1 cellular context compared by ENCODE assay signal in genomic region chr14:99137913-99138571, GRCh38.
TF ChIP-seq lines count a peak whose summit lies in the region.

No MANE protein-coding gene starts in this region.

TF ChIP-seq in H1, 55 proteins besides CTCF, POLR2A, EP300 and RAD21 (continued from another document):
- TF ChIP-seq CEBPB (IDR thresholded peaks at IDR 0.05; ENCODE audit: low read depth, low read length) (no peak), POU5F1 (IDR thresholded peaks at IDR 0.05; ENCODE audit: low read depth, low read length) (no peak), SP2 (IDR thresholded peaks at IDR 0.05; ENCODE audit: low read length) (no peak), PHF8 (conservative IDR thresholded peaks at IDR 0.05; ENCODE audit: low read depth, low read length) (no peak), HDAC6 (IDR thresholded peaks at IDR 0.05; ENCODE audit: low read depth, low read length) (no peak), CBX8 (IDR thresholded peaks at IDR 0.05; ENCODE audit: borderline replicate concordance, low read depth, low read length) (no peak), TAF1 (IDR thresholded peaks at IDR 0.05; ENCODE audit: low read depth, low read length) (no peak)
- TF ChIP-seq, protein P1, sequence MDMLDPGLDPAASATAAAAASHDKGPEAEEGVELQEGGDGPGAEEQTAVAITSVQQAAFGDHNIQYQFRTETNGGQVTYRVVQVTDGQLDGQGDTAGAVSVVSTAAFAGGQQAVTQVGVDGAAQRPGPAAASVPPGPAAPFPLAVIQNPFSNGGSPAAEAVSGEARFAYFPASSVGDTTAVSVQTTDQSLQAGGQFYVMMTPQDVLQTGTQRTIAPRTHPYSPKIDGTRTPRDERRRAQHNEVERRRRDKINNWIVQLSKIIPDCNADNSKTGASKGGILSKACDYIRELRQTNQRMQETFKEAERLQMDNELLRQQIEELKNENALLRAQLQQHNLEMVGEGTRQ (IDR thresholded peaks at IDR 0.05; ENCODE audit: low read length) = peak; percentile 74
